ENCODE assay signal across 16 cellular contexts in genomic region chr6:163231356-163232014, GRCh38.
"Had no signal": no experiment of that assay in that cellular context is flagged by ENCODE, and none has a peak within 500 bp of the region (broad histone marks: within the 10 kb centered on the region; RNA-seq: fewer than 3 reads in every experiment).

No MANE protein-coding gene starts in this region.

- H3K27ac ChIP-seq: stomach, thoracic aorta had no signal

- H3K27ac Mint-ChIP-seq: activated CD4-positive, alpha-beta T cell treated with anti-CD3 and anti-CD28 coated beads, Interleukin-2, amount 10 ng/mL, durations not matched to agents 7 days and 5 days; activated T-helper 1 cell treated with anti-CD3 and anti-CD28 coated beads, Interleukin-12 subunit alpha, Interleukin-12 subunit beta, Interleukin-2, Interleukin-4 antibody, amounts not matched to agents 30 ng/mL and 10 ng/mL and 1 ng/mL, durations not matched to agents 14 hours and 24 hours and 36 hours; mesothelial cell of epicardium; T-cell had no signal

- H3K9me3 ChIP-seq: stomach, thoracic aorta had no signal

- H3K36me3 ChIP-seq: stomach, thoracic aorta had no signal

- H3K9me3 Mint-ChIP-seq: activated CD4-positive, alpha-beta T cell treated with anti-CD3 and anti-CD28 coated beads, Interleukin-2, amount 10 ng/mL, durations not matched to agents 7 days and 5 days; activated T-helper 1 cell treated with anti-CD3 and anti-CD28 coated beads, Interleukin-12 subunit alpha, Interleukin-12 subunit beta, Interleukin-2, Interleukin-4 antibody, amounts not matched to agents 30 ng/mL and 10 ng/mL and 1 ng/mL, durations not matched to agents 14 hours and 24 hours and 36 hours; mesothelial cell of epicardium; T-cell had no signal

- ATAC-seq: sciatic nerve had no signal

- H3K36me3 Mint-ChIP-seq: mesothelial cell of epicardium, T-cell had no signal

- H3K4me3 Mint-ChIP-seq: activated CD4-positive, alpha-beta T cell treated with anti-CD3 and anti-CD28 coated beads, Interleukin-2, amount 10 ng/mL, durations not matched to agents 7 days and 5 days; activated T-helper 1 cell treated with anti-CD3 and anti-CD28 coated beads, Interleukin-12 subunit alpha, Interleukin-12 subunit beta, Interleukin-2, Interleukin-4 antibody, amounts not matched to agents 30 ng/mL and 10 ng/mL and 1 ng/mL, durations not matched to agents 14 hours and 24 hours and 36 hours; dendritic cell treated with granulocyte-macrophage colony-stimulating factor and Interleukin-4, amounts not matched to agents 40 ng/mL and 50 ng/mL, for 4 days; mesothelial cell of epicardium; T-cell had no signal

- H3K4me1 Mint-ChIP-seq: activated CD4-positive, alpha-beta T cell treated with anti-CD3 and anti-CD28 coated beads, Interleukin-2, amount 10 ng/mL, durations not matched to agents 7 days and 5 days; mesothelial cell of epicardium; T-cell had no signal

- DNase-seq: activated CD4-positive, alpha-beta T cell treated with anti-CD3 and anti-CD28 coated beads, Interleukin-2, amount 10 ng/mL, durations not matched to agents 7 days and 5 days; activated naive CD4-positive, alpha-beta T cell; aorta; cerebellar nuclear complex; erythroblast; hippocampal formation; kidney; stimulated activated CD4-positive, alpha-beta T cell treated with anti-CD3 and anti-CD28 coated beads, Interleukin-1b, Interleukin-23, amount 100 ng/mL, for 48 hours; stomach; T-cell; T-helper 9 cell had no signal

- H3K27me3 ChIP-seq: stomach had no signal

- H3K4me3 ChIP-seq: stomach, thoracic aorta had no signal

- H3K4me1 ChIP-seq: stomach had no signal
